ENCODE assay signal across 11 cellular contexts in the genomic region with DNA sequence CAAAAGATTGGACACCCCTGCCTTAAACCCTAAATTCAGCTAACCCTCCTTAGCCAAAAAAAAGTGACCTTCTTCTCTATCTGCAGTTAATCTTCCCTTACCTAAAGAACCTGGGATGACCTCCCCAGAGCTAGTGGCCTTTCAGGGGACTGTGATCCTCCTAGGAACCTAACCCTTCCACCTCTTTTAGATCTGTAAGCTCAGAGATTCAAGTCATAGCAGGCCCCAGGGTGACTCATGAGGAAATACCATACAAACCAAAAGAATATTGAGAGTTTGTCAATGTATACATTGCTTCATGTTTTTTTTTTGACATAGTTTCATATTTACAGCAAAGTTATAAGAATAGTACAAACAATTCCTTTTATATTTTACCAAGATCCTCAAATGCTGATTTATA. TPM values are rescaled to one million over a fixed set of nuclear protein-coding genes. Genes with fewer than 3 reads are reported as not detected.
DNase-seq lines count a peak whose midpoint lies in the region; ATAC-seq and TF ChIP-seq lines count a peak whose summit lies in the region.
"Had no signal": no experiment of that assay in that cellular context is flagged by ENCODE, and none has a peak within 500 bp of the region (broad histone marks: within the 10 kb centered on the region; RNA-seq: fewer than 3 reads in every experiment).

No MANE protein-coding gene starts in this region.

- no peak for TF ChIP-seq CTCF in dorsolateral prefrontal cortex (IDR thresholded peaks at IDR 0.05 in 54 of 56, conservative IDR thresholded peaks at IDR 0.05 in 2 of 56; ENCODE audit: low read depth in 1 of 56, partially characterized antibody in 56 of 56)

- no peaks in the 10 kb centered on the region for H3K27me3 Mint-ChIP-seq in activated T-helper 2 cell treated with anti-CD3 and anti-CD28 coated beads, Interferon-gamma antibody, Interleukin-2, Interleukin-4, amounts not matched to agents 10 μg/mL and 5 μg/mL and 100 μg/mL, durations not matched to agents 14 hours and 24 hours and 36 hours (ENCODE audit: low read depth)

- H3K9me3 Mint-ChIP-seq in activated T-helper 2 cell treated with anti-CD3 and anti-CD28 coated beads, Interferon-gamma antibody, Interleukin-2, Interleukin-4, amounts not matched to agents 10 μg/mL and 5 μg/mL and 100 μg/mL, durations not matched to agents 14 hours and 24 hours and 36 hours: no peaks in the 10 kb centered on the region

- H3K4me3 ChIP-seq in dorsolateral prefrontal cortex: no peak overlapping the region
- H3K4me3 ChIP-seq: SK-N-MC, skin epidermis had no signal

- no peak overlapping the region for H3K4me3 Mint-ChIP-seq in activated T-helper 2 cell treated with anti-CD3 and anti-CD28 coated beads, Interferon-gamma antibody, Interleukin-2, Interleukin-4, amounts not matched to agents 10 μg/mL and 5 μg/mL and 100 μg/mL, durations not matched to agents 14 hours and 24 hours and 36 hours (ENCODE audit: low read depth)

- DNase-seq in Daoy (ENCODE audit: low read depth) (peak; percentile 17), HPDE6-E6E7 (ENCODE audit: extremely low spot score) (peak; percentile 81), glomerular endothelial cell (ENCODE audit: extremely low read depth, low read depth, low spot score) (peak; percentile 1), dorsolateral prefrontal cortex (no peak), cerebellar nuclear complex (lab: John Stamatoyannopoulos, UW) (no peak)
- no peak for DNase-seq in activated T-helper 2 cell treated with anti-CD3 and anti-CD28 coated beads, Interferon-gamma antibody, Interleukin-2, Interleukin-4, amounts not matched to agents 10 μg/mL and 5 μg/mL and 100 μg/mL, durations not matched to agents 14 hours and 24 hours and 36 hours (ENCODE audit: low spot score)

- peak overlapping the region; percentile 80 for H3K27ac Mint-ChIP-seq in activated T-helper 2 cell treated with anti-CD3 and anti-CD28 coated beads, Interferon-gamma antibody, Interleukin-2, Interleukin-4, amounts not matched to agents 10 μg/mL and 5 μg/mL and 100 μg/mL, durations not matched to agents 14 hours and 24 hours and 36 hours

- no peaks in the 10 kb centered on the region for H3K36me3 Mint-ChIP-seq in activated T-helper 2 cell treated with anti-CD3 and anti-CD28 coated beads, Interferon-gamma antibody, Interleukin-2, Interleukin-4, amounts not matched to agents 10 μg/mL and 5 μg/mL and 100 μg/mL, durations not matched to agents 14 hours and 24 hours and 36 hours (ENCODE audit: low read depth)

- intact Hi-C loops in activated T-helper 2 cell treated with anti-CD3 and anti-CD28 coated beads, Interferon-gamma antibody, Interleukin-2, Interleukin-4, amounts not matched to agents 10 μg/mL and 5 μg/mL and 100 μg/mL, durations not matched to agents 14 hours and 24 hours and 36 hours (cut with micrococcal nuclease): loop anchor here (2.0 kb wide), 1 partner anchor 55 kb away; a partner anchor contains a TSS
- intact Hi-C loops in dorsolateral prefrontal cortex (cut with DNase I): no loop called here

- peaks cover 23% of the 10 kb centered on the region for H3K4me1 Mint-ChIP-seq in activated T-helper 2 cell treated with anti-CD3 and anti-CD28 coated beads, Interferon-gamma antibody, Interleukin-2, Interleukin-4, amounts not matched to agents 10 μg/mL and 5 μg/mL and 100 μg/mL, durations not matched to agents 14 hours and 24 hours and 36 hours (ENCODE audit: low read depth)

- no peak overlapping the region for H3K27ac ChIP-seq in dorsolateral prefrontal cortex
- H3K27ac ChIP-seq: SK-N-MC had no signal

- ATAC-seq in HG03139 (IDR thresholded peaks at IDR 0.05; ENCODE audit: unreplicated experiment) (no peak), HG03565 (IDR thresholded peaks at IDR 0.05; ENCODE audit: unreplicated experiment) (no peak)

- no peaks in the 10 kb centered on the region for H3K27me3 ChIP-seq in dorsolateral prefrontal cortex

RNA-seq across cellular contexts. Expression of a gene that starts 38.3 kb away (rescaled TPM):
- not detected in 2 replicates for total RNA-seq in Daoy (2014; rRNA removed; shearing (Covaris generic))
- total RNA-seq in activated T-helper 2 cell treated with anti-CD3 and anti-CD28 coated beads, Interferon-gamma antibody, Interleukin-2, Interleukin-4, amounts not matched to agents 10 μg/mL and 5 μg/mL and 100 μg/mL, durations not matched to agents 14 hours and 24 hours and 36 hours: 7.5 and 8.1 TPM in 2 replicates
- not detected in 2 replicates for total RNA-seq in glomerular endothelial cell
- total RNA-seq in dorsolateral prefrontal cortex: not detected
- total RNA-seq: epithelial cell of proximal tubule had no signal

RNA-seq across cellular contexts. Expression of a gene that starts 54.4 kb away (rescaled TPM):
- total RNA-seq in Daoy (2014; rRNA removed; shearing (Covaris generic)): 42.1 and 46.7 TPM in 2 replicates
- total RNA-seq in activated T-helper 2 cell treated with anti-CD3 and anti-CD28 coated beads, Interferon-gamma antibody, Interleukin-2, Interleukin-4, amounts not matched to agents 10 μg/mL and 5 μg/mL and 100 μg/mL, durations not matched to agents 14 hours and 24 hours and 36 hours: 132 and 135 TPM in 2 replicates
- total RNA-seq in glomerular endothelial cell (101 and 110 TPM in 2 replicates), dorsolateral prefrontal cortex (100 to 1,000 TPM; 139 to 229 (median 190) TPM)

Comparison
In these comparisons a context has a peak if more than half of its experiments do, and no peak if none do; other contexts are left out.
1. DNase-seq: peak in Daoy (single experiment), HPDE6-E6E7 (single experiment) and glomerular endothelial cell (single experiment); none in activated T-helper 2 cell treated with anti-CD3 and anti-CD28 coated beads, Interferon-gamma antibody, Interleukin-2, Interleukin-4, amounts not matched to agents 10 μg/mL and 5 μg/mL and 100 μg/mL, durations not matched to agents 14 hours and 24 hours and 36 hours (single experiment), dorsolateral prefrontal cortex (0 of 10) and cerebellar nuclear complex (0 of 2).